Comparison of ENCODE assay signal across 1 cellular context in genomic region chr12:118015306-118015705, GRCh38.
TF ChIP-seq lines count a peak whose summit lies in the region.

No MANE protein-coding gene starts in this region.

TF ChIP-seq in K562, 482 proteins besides CTCF, POLR2A, EP300 and RAD21 (continued from another document):
- TF ChIP-seq VEZF1 (CRISPR knock-in tag; IDR thresholded peaks at IDR 0.05) = no peak
